In the genomic region with DNA sequence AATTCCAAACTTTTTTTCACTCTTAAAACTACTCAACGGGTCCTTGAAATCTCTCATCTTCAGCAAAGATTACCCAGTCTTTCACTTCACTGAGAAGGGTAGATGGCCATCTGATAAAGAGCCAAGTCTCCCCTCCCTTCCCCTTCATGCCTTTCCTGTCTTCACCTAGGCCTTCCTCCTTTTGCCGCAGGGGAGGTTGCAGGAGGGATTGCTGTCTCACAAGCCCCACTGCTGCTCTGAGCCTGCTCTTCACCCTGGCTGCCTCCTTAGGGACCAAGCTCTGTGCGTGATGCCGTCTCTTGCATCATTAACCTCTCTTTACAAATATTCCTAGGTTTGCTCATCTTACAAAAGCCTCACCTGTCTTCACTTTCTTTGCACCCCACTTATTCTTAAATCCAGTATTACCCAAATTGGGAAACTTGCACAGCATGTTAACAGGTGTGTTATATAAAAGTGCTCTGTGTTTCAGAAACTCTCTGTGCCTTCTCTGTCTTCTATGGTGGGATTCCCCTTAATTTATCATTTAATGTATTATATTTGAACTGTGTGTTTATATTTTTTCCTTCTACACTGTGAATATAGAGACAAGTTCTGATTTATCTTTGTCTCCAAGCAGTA, we compare ENCODE assay signal across 9 cellular contexts. TPM values are rescaled to one million over a fixed set of nuclear protein-coding genes. Genes with fewer than 3 reads are reported as not detected.
DNase-seq lines count a peak whose midpoint lies in the region; ATAC-seq and TF ChIP-seq lines count a peak whose summit lies in the region.
"Had no signal": no experiment of that assay in that cellular context is flagged by ENCODE, and none has a peak within 500 bp of the region (broad histone marks: within the 10 kb centered on the region; RNA-seq: fewer than 3 reads in every experiment).

No MANE protein-coding gene starts in this region.

- H3K4me3 ChIP-seq in endodermal cell (ENCODE audit: low read length): peak overlapping the region; percentile 71
- H3K4me3 ChIP-seq: upper lobe of left lung had no signal

- 33 to 43% methylated on average over 1 to 4 of the region's 4 CpGs for WGBS in endodermal cell (ENCODE audit: insufficient coverage in 1 of 2, insufficient read length in 1 of 2), 2 experiments

- CTCF ChIA-PET in activated CD4-positive, alpha-beta T cell treated with anti-CD3 and anti-CD28 coated beads, Interleukin-2, amount 10 ng/mL, durations not matched to agents 7 days and 5 days (lab: Charles Lee): no interaction called here

- peaks cover 5% of the 10 kb centered on the region for H3K36me3 ChIP-seq in endodermal cell (ENCODE audit: control insufficient read depth, insufficient read depth, low read length)

- peaks cover 52% of the 10 kb centered on the region for H3K4me1 Mint-ChIP-seq in activated CD4-positive, alpha-beta T cell treated with anti-CD3 and anti-CD28 coated beads, Interleukin-2, amount 10 ng/mL, durations not matched to agents 7 days and 5 days
- peaks cover 34% of the 10 kb centered on the region for H3K4me1 Mint-ChIP-seq in endodermal cell

- peak; percentile 13 for DNase-seq in activated CD4-positive, alpha-beta T cell treated with anti-CD3 and anti-CD28 coated beads, Interleukin-2, amount 10 ng/mL, durations not matched to agents 7 days and 5 days
- DNase-seq in activated CD4-positive, alpha-beta T cell treated with anti-CD3 and anti-CD28 coated beads, Interleukin-2, amount 50 U/mL, for 4 hours: no peak
- peak; percentile 28 for DNase-seq in RPMI7951 (ENCODE audit: low read depth)
- peak; percentile 77 for DNase-seq in endodermal cell
- DNase-seq in stimulated activated CD8-positive, alpha-beta memory T cell treated with anti-CD3 and anti-CD28 coated beads, Interleukin-4, amount 100 ng/mL, for 48 hours: peak; percentile 35
- DNase-seq in stimulated activated CD4-positive, alpha-beta T cell treated with anti-CD3 and anti-CD28 coated beads, Interleukin-4, amount 100 ng/mL, for 24 hours: no peak
- no peak for DNase-seq in CD1c-positive myeloid dendritic cell (ENCODE audit: extremely low spot score)

- no peak for TF ChIP-seq CTCF in endodermal cell (conservative IDR thresholded peaks at IDR 0.05)

- no peak overlapping the region for H3K27ac ChIP-seq in endodermal cell (ENCODE audit: low read depth, low read length)

- POLR2A ChIA-PET in activated CD4-positive, alpha-beta T cell treated with anti-CD3 and anti-CD28 coated beads, Interleukin-2, amount 10 ng/mL, durations not matched to agents 7 days and 5 days (lab: Charles Lee): no interaction called here

- H3K27ac Mint-ChIP-seq in activated CD4-positive, alpha-beta T cell treated with anti-CD3 and anti-CD28 coated beads, Interleukin-2, amount 10 ng/mL, durations not matched to agents 7 days and 5 days: peak overlapping the region; percentile 64
- peak overlapping the region; percentile 69 for H3K27ac Mint-ChIP-seq in endodermal cell

- peak overlapping the region; percentile 83 for H3K4me3 Mint-ChIP-seq in activated CD4-positive, alpha-beta T cell treated with anti-CD3 and anti-CD28 coated beads, Interleukin-2, amount 10 ng/mL, durations not matched to agents 7 days and 5 days
- peak overlapping the region; percentile 17 for H3K4me3 Mint-ChIP-seq in endodermal cell

- ATAC-seq in activated CD4-positive, CD25-positive, alpha-beta regulatory T cell treated with anti-CD3 and anti-CD28 coated beads, Interleukin-2, amount 50 U/mL, for 24 hours: no peak

- H3K9me3 ChIP-seq in endodermal cell (ENCODE audit: control insufficient read depth, low read length): no peaks in the 10 kb centered on the region
- H3K9me3 ChIP-seq: upper lobe of left lung had no signal

- H3K27me3 Mint-ChIP-seq in activated CD4-positive, alpha-beta T cell treated with anti-CD3 and anti-CD28 coated beads, Interleukin-2, amount 10 ng/mL, durations not matched to agents 7 days and 5 days: no peaks in the 10 kb centered on the region
- no peaks in the 10 kb centered on the region for H3K27me3 Mint-ChIP-seq in endodermal cell (ENCODE audit: insufficient read depth)

- H3K9me3 Mint-ChIP-seq in activated CD4-positive, alpha-beta T cell treated with anti-CD3 and anti-CD28 coated beads, Interleukin-2, amount 10 ng/mL, durations not matched to agents 7 days and 5 days: no peaks in the 10 kb centered on the region
- H3K9me3 Mint-ChIP-seq in endodermal cell: no peaks in the 10 kb centered on the region

- H3K27me3 ChIP-seq in endodermal cell (ENCODE audit: control insufficient read depth, insufficient read depth, low read length, poor library complexity, severe bottlenecking): no peaks in the 10 kb centered on the region
- H3K27me3 ChIP-seq: upper lobe of left lung had no signal

- no peak overlapping the region for H3K9ac ChIP-seq in endodermal cell (ENCODE audit: extremely low read depth, low read length, poor library complexity, severe bottlenecking)

- no peaks in the 10 kb centered on the region for H3K4me1 ChIP-seq in endodermal cell (ENCODE audit: control insufficient read depth, insufficient read depth, low read length)

- H3K36me3 Mint-ChIP-seq in activated CD4-positive, alpha-beta T cell treated with anti-CD3 and anti-CD28 coated beads, Interleukin-2, amount 10 ng/mL, durations not matched to agents 7 days and 5 days (ENCODE audit: low read depth): peaks cover 45% of the 10 kb centered on the region
- H3K36me3 Mint-ChIP-seq in endodermal cell (ENCODE audit: low read depth): peaks cover 28% of the 10 kb centered on the region

RNA-seq across cellular contexts. Expression of gene ZFX, which starts 3.8 kb away (rescaled TPM):
- total RNA-seq in activated CD4-positive, alpha-beta T cell treated with anti-CD3 and anti-CD28 coated beads, Interleukin-2, amount 10 ng/mL, durations not matched to agents 7 days and 5 days: 10 to 100 TPM; 44.6 to 46.0 TPM
- total RNA-seq in RPMI7951 (2014; rRNA removed; shearing (Covaris generic)): 36.9 and 37.6 TPM in 2 replicates
- total RNA-seq in endodermal cell: 10 to 100 TPM; 20.3 to 51.0 TPM
- polyA plus RNA-seq in endodermal cell (2013, experiment 1 of 2): 13.0 TPM
- 14.6 TPM for polyA plus RNA-seq in endodermal cell (2013, experiment 2 of 2)

Comparison
In these comparisons a context has a peak if more than half of its experiments do, and no peak if none do; other contexts are left out.
1. DNase-seq: peak in activated CD4-positive, alpha-beta T cell treated with anti-CD3 and anti-CD28 coated beads, Interleukin-2, amount 10 ng/mL, durations not matched to agents 7 days and 5 days (single experiment), RPMI7951 (single experiment), endodermal cell (single experiment) and stimulated activated CD8-positive, alpha-beta memory T cell treated with anti-CD3 and anti-CD28 coated beads, Interleukin-4, amount 100 ng/mL, for 48 hours (single experiment); none in activated CD4-positive, alpha-beta T cell treated with anti-CD3 and anti-CD28 coated beads, Interleukin-2, amount 50 U/mL, for 4 hours (0 of 2), stimulated activated CD4-positive, alpha-beta T cell treated with anti-CD3 and anti-CD28 coated beads, Interleukin-4, amount 100 ng/mL, for 24 hours (single experiment) and CD1c-positive myeloid dendritic cell (single experiment).